In genomic region chr3:86162521-86162920, GRCh38 we compare ENCODE assay signal across 31 cellular contexts.
"Had no signal": no experiment of that assay in that cellular context is flagged by ENCODE, and none has a peak within 500 bp of the region (broad histone marks: within the 10 kb centered on the region; RNA-seq: fewer than 3 reads in every experiment).

No MANE protein-coding gene starts in this region.

- ATAC-seq: naive thymus-derived CD8-positive, alpha-beta T cell; natural killer cell treated with Interleukin-12 subunit alpha and Interleukin-12 subunit beta and Interleukin-15 and Interleukin-18, amount 100 ng/mL, for 72 hours; psoas muscle; right cardiac atrium; right lobe of liver; stimulated activated memory B cell treated with anti-CD40 and anti-IgM and Interleukin-4, amounts not matched to agents 10 μg/mL and 1 μg/mL and 100 μg/mL, for 72 hours; stimulated activated naive CD8-positive, alpha-beta T cell treated with anti-CD3 and anti-CD28 coated beads, Interleukin-15, amount 100 ng/mL, for 72 hours; stimulated activated naive CD8-positive, alpha-beta T cell treated with anti-CD3 and anti-CD28 coated beads, Interleukin-15, Interleukin-2, amounts not matched to agents 100 U/mL and 50 U/mL, for 24 hours; upper lobe of right lung had no signal

- H3K36me3 Mint-ChIP-seq: naive B cell; naive thymus-derived CD8-positive, alpha-beta T cell; natural killer cell treated with Interleukin-12 subunit alpha and Interleukin-12 subunit beta and Interleukin-15 and Interleukin-18, amount 100 ng/mL, for 72 hours; stimulated activated memory B cell treated with anti-CD40 and anti-IgM and Interleukin-4, amounts not matched to agents 10 μg/mL and 1 μg/mL and 100 μg/mL, for 72 hours had no signal

- H3K27ac Mint-ChIP-seq: naive B cell; naive thymus-derived CD8-positive, alpha-beta T cell; natural killer cell treated with Interleukin-12 subunit alpha and Interleukin-12 subunit beta and Interleukin-15 and Interleukin-18, amount 100 ng/mL, for 72 hours; nephron progenitor cell; progenitor cell of endocrine pancreas; stimulated activated memory B cell treated with anti-CD40 and anti-IgM and Interleukin-4, amounts not matched to agents 10 μg/mL and 1 μg/mL and 100 μg/mL, for 72 hours; stimulated activated naive CD8-positive, alpha-beta T cell treated with anti-CD3 and anti-CD28 coated beads, Interleukin-15, amount 100 ng/mL, for 72 hours had no signal

- H3K9me3 ChIP-seq: neutrophil, psoas muscle, right lobe of liver, sigmoid colon, thoracic aorta, thyroid gland, tibial nerve, upper lobe of right lung, uterus had no signal

- H3K4me3 Mint-ChIP-seq: naive B cell; naive thymus-derived CD8-positive, alpha-beta T cell; natural killer cell treated with Interleukin-12 subunit alpha and Interleukin-12 subunit beta and Interleukin-15 and Interleukin-18, amount 100 ng/mL, for 72 hours; nephron progenitor cell; neural crest cell; stimulated activated memory B cell treated with anti-CD40 and anti-IgM and Interleukin-4, amounts not matched to agents 10 μg/mL and 1 μg/mL and 100 μg/mL, for 72 hours; stimulated activated naive CD8-positive, alpha-beta T cell treated with anti-CD3 and anti-CD28 coated beads, Interleukin-15, amount 100 ng/mL, for 72 hours had no signal

- H3K27me3 ChIP-seq: neutrophil, right lobe of liver, sigmoid colon, spleen, thyroid gland, tibial nerve, upper lobe of right lung, uterus had no signal

- H3K27me3 Mint-ChIP-seq: naive B cell; naive thymus-derived CD8-positive, alpha-beta T cell; natural killer cell treated with Interleukin-12 subunit alpha and Interleukin-12 subunit beta and Interleukin-15 and Interleukin-18, amount 100 ng/mL, for 72 hours; progenitor cell of endocrine pancreas; stimulated activated memory B cell treated with anti-CD40 and anti-IgM and Interleukin-4, amounts not matched to agents 10 μg/mL and 1 μg/mL and 100 μg/mL, for 72 hours; stimulated activated naive CD8-positive, alpha-beta T cell treated with anti-CD3 and anti-CD28 coated beads, Interleukin-15, amount 100 ng/mL, for 72 hours had no signal

- H3K9me3 Mint-ChIP-seq: nephron progenitor cell; stimulated activated naive CD8-positive, alpha-beta T cell treated with anti-CD3 and anti-CD28 coated beads, Interleukin-15, amount 100 ng/mL, for 72 hours had no signal

- H3K36me3 ChIP-seq: neutrophil, right lobe of liver, sigmoid colon, spleen, thoracic aorta, thyroid gland, tibial nerve, upper lobe of right lung, uterus had no signal

- DNase-seq: naive B cell; naive thymus-derived CD8-positive, alpha-beta T cell; nephron progenitor cell; nucleus accumbens; posterior cingulate gyrus; psoas muscle; right cardiac atrium; right lobe of liver; sigmoid colon; spleen; stimulated activated CD4-positive, alpha-beta T cell treated with anti-CD3 and anti-CD28 coated beads, Interleukin-12 subunit alpha, Interleukin-12 subunit beta, amount 100 ng/mL, for 4 hours; stimulated activated CD4-positive, alpha-beta T cell treated with anti-CD3 and anti-CD28 coated beads, Interleukin-1b, Interleukin-23, amount 100 ng/mL, for 48 hours; stimulated activated CD4-positive, alpha-beta T cell treated with anti-CD3 and anti-CD28 coated beads, Interleukin-4, amount 100 ng/mL, for 1 hour; stimulated activated CD4-positive, alpha-beta T cell treated with anti-CD3 and anti-CD28 coated beads, Interleukin-4, amount 100 ng/mL, for 4 hours; stimulated activated CD8-positive, alpha-beta memory T cell treated with anti-CD3 and anti-CD28 coated beads, Interleukin-4, amount 100 ng/mL, for 48 hours; stimulated activated naive CD4-positive, alpha-beta T cell; stimulated activated naive CD8-positive, alpha-beta T cell treated with anti-CD3 and anti-CD28 coated beads, Interleukin-15, amount 100 ng/mL, for 72 hours; stimulated activated naive CD8-positive, alpha-beta T cell treated with anti-CD3 and anti-CD28 coated beads, Interleukin-15, Interleukin-2, amounts not matched to agents 100 U/mL and 50 U/mL, for 24 hours; thyroid gland; trophoblast cell; upper lobe of right lung; uterus had no signal

- H3K4me1 Mint-ChIP-seq: naive B cell; naive thymus-derived CD8-positive, alpha-beta T cell; nephron progenitor cell; neural crest cell; stimulated activated memory B cell treated with anti-CD40 and anti-IgM and Interleukin-4, amounts not matched to agents 10 μg/mL and 1 μg/mL and 100 μg/mL, for 72 hours; stimulated activated naive CD8-positive, alpha-beta T cell treated with anti-CD3 and anti-CD28 coated beads, Interleukin-15, amount 100 ng/mL, for 72 hours had no signal

- H3K4me3 ChIP-seq: psoas muscle, right lobe of liver, sigmoid colon, smooth muscle cell, spleen, thoracic aorta, thyroid gland, tibial nerve, upper lobe of right lung, uterus had no signal

- H3K27ac ChIP-seq: neutrophil, parathyroid adenoma, psoas muscle, right lobe of liver, sigmoid colon, spleen, thoracic aorta, thyroid gland, tibial nerve, upper lobe of right lung, uterus had no signal

- H3K4me1 ChIP-seq: parathyroid adenoma, psoas muscle, right lobe of liver, sigmoid colon, spleen, thyroid gland, tibial nerve, upper lobe of right lung, uterus had no signal
